Comparison of ENCODE assay signal across 8 cellular contexts in the genomic region with DNA sequence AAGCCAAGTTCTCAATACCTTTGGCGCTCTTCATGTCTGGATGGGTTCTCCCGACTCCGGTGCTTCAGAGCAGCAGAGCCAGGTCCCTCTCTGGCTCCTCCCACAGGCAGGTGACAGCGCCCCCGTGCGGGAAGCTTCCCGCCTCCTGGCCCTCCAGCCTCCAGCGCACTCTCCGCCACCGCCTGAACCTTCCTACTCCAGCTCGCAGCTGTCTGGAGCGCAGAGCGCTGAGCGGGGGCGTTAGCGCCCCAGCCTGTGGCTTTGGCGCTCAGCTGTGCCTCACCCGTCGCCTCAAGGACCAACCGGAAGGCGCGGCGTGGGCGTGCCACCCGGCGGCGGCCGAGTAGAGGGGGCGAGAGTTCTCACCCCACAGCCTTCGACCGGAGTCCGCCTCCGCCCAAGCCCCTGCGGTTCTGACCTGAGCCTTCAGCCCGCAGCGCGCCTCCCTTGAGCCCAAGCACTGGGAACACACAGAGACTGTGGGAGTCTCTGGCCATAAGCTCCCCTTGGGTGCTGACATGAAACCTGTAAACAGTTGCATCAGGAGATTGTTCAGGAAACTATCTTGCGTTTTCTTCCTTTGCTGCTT. TPM values are rescaled to one million over a fixed set of nuclear protein-coding genes. Genes with fewer than 3 reads are reported as not detected.
DNase-seq lines count a peak whose midpoint lies in the region; ATAC-seq and TF ChIP-seq lines count a peak whose summit lies in the region.

A gene with protein sequence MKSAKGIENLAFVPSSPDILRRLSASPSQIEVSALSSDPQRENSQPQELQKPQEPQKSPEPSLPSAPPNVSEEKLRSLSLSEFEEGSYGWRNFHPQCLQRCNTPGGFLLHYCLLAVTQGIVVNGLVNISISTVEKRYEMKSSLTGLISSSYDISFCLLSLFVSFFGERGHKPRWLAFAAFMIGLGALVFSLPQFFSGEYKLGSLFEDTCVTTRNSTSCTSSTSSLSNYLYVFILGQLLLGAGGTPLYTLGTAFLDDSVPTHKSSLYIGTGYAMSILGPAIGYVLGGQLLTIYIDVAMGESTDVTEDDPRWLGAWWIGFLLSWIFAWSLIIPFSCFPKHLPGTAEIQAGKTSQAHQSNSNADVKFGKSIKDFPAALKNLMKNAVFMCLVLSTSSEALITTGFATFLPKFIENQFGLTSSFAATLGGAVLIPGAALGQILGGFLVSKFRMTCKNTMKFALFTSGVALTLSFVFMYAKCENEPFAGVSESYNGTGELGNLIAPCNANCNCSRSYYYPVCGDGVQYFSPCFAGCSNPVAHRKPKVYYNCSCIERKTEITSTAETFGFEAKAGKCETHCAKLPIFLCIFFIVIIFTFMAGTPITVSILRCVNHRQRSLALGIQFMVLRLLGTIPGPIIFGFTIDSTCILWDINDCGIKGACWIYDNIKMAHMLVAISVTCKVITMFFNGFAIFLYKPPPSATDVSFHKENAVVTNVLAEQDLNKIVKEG (minus strand): TSS at position 56 of the 589 bp plus-strand sequence. CDS start 22 bp downstream, at position 34.

- H3K4me1 Mint-ChIP-seq in CD8-positive, alpha-beta memory T cell = peaks cover 20 to 30% (median 26%) of the 10 kb centered on the region in 3 donors
- H3K4me1 Mint-ChIP-seq in activated T-helper 1 cell treated with anti-CD3 and anti-CD28 coated beads, Interleukin-12 subunit alpha, Interleukin-12 subunit beta, Interleukin-2, Interleukin-4 antibody, amounts not matched to agents 30 ng/mL and 10 ng/mL and 1 ng/mL, durations not matched to agents 14 hours and 24 hours and 36 hours (ENCODE audit: low read depth) = peaks cover 22% of the 10 kb centered on the region

- H3K27ac Mint-ChIP-seq in CD8-positive, alpha-beta memory T cell = peak within 1 kb of the TSS; percentile 52 to 90 (median 72)
- H3K27ac Mint-ChIP-seq in activated T-helper 1 cell treated with anti-CD3 and anti-CD28 coated beads, Interleukin-12 subunit alpha, Interleukin-12 subunit beta, Interleukin-2, Interleukin-4 antibody, amounts not matched to agents 30 ng/mL and 10 ng/mL and 1 ng/mL, durations not matched to agents 14 hours and 24 hours and 36 hours = peak within 1 kb of the TSS; percentile 57

- no peaks in the 10 kb centered on the region for H3K27me3 ChIP-seq in CD8-positive, alpha-beta memory T cell (ENCODE audit: insufficient read depth, low read length, poor library complexity, severe bottlenecking)
- peaks cover 20% of the 10 kb centered on the region for H3K27me3 ChIP-seq in neural cell (ENCODE audit: insufficient read depth, low read depth, low read length)

- H3F3A ChIP-seq in neural cell (ENCODE audit: insufficient read depth, low read length, poor library complexity, severe bottlenecking) = no peaks in the 10 kb centered on the region

- no peaks in the 10 kb centered on the region for H3K36me3 ChIP-seq in CD8-positive, alpha-beta memory T cell (ENCODE audit: insufficient read depth, low read length)
- H3K36me3 ChIP-seq in neural cell (ENCODE audit: insufficient read depth, low read length) = no peaks in the 10 kb centered on the region

- POLR2A ChIA-PET in CD8-positive, alpha-beta memory T cell (lab: Charles Lee) = no interaction called here

- no peaks in the 10 kb centered on the region for H3K79me2 ChIP-seq in neural cell (replicated peaks; ENCODE audit: insufficient read depth, low read length)

- TF ChIP-seq EP300 in neural cell (conservative IDR thresholded peaks at IDR 0.05; ENCODE audit: poor library complexity, severe bottlenecking) = no peak

- H2AFZ ChIP-seq in neural cell (ENCODE audit: low read depth, low read length) = no peak within 1 kb of the TSS

- H3K4me3 Mint-ChIP-seq in CD8-positive, alpha-beta memory T cell = peak within 1 kb of the TSS; percentile 84 to 98 (median 91)
- H3K4me3 Mint-ChIP-seq in activated T-helper 1 cell treated with anti-CD3 and anti-CD28 coated beads, Interleukin-12 subunit alpha, Interleukin-12 subunit beta, Interleukin-2, Interleukin-4 antibody, amounts not matched to agents 30 ng/mL and 10 ng/mL and 1 ng/mL, durations not matched to agents 14 hours and 24 hours and 36 hours = peak within 1 kb of the TSS; percentile 79

- no peak for TF ChIP-seq CTCF in fibroblast of villous mesenchyme (IDR thresholded peaks at IDR 0.05; ENCODE audit: insufficient read depth, low read depth, low read length)
- peak; percentile 65 for TF ChIP-seq CTCF in neural cell (IDR thresholded peaks at IDR 0.05; ENCODE audit: poor library complexity, severe bottlenecking)

- peak within 1 kb of the TSS; percentile 59 for H3K27ac ChIP-seq in CD8-positive, alpha-beta memory T cell (ENCODE audit: low read depth, low read length)
- H3K27ac ChIP-seq in neural cell (ENCODE audit: low read length) = no peak within 1 kb of the TSS

- no peaks in the 10 kb centered on the region for H4K20me1 ChIP-seq in neural cell (ENCODE audit: insufficient read depth)

- peaks cover 9% of the 10 kb centered on the region for H3K4me1 ChIP-seq in CD8-positive, alpha-beta memory T cell (ENCODE audit: insufficient read depth, low read length)

- H3K9me3 Mint-ChIP-seq in CD8-positive, alpha-beta memory T cell = peaks cover 0 to 2% (median 0%) of the 10 kb centered on the region in 5 donors
- no peaks in the 10 kb centered on the region for H3K9me3 Mint-ChIP-seq in activated T-helper 1 cell treated with anti-CD3 and anti-CD28 coated beads, Interleukin-12 subunit alpha, Interleukin-12 subunit beta, Interleukin-2, Interleukin-4 antibody, amounts not matched to agents 30 ng/mL and 10 ng/mL and 1 ng/mL, durations not matched to agents 14 hours and 24 hours and 36 hours

- CTCF ChIA-PET in CD8-positive, alpha-beta memory T cell (lab: Charles Lee) = no interaction called here

- ATAC-seq in GM19438 (IDR thresholded peaks at IDR 0.05; ENCODE audit: low read depth, unreplicated experiment) (peak; percentile 96), HG03565 (IDR thresholded peaks at IDR 0.05; ENCODE audit: unreplicated experiment) (peak; percentile 98)

- H3K36me3 Mint-ChIP-seq in CD8-positive, alpha-beta memory T cell = no peaks in the 10 kb centered on the region
- no peaks in the 10 kb centered on the region for H3K36me3 Mint-ChIP-seq in activated T-helper 1 cell treated with anti-CD3 and anti-CD28 coated beads, Interleukin-12 subunit alpha, Interleukin-12 subunit beta, Interleukin-2, Interleukin-4 antibody, amounts not matched to agents 30 ng/mL and 10 ng/mL and 1 ng/mL, durations not matched to agents 14 hours and 24 hours and 36 hours (ENCODE audit: low read depth)

- H3K9me2 ChIP-seq in neural cell (ENCODE audit: insufficient read depth, low read length) = no peaks in the 10 kb centered on the region

- H3K9me3 ChIP-seq in CD8-positive, alpha-beta memory T cell (ENCODE audit: low read length) = no peaks in the 10 kb centered on the region
- H3K9me3 ChIP-seq in neural cell (ENCODE audit: low read length) = no peaks in the 10 kb centered on the region

- H3K9ac ChIP-seq in neural cell (ENCODE audit: low read length) = no peak within 1 kb of the TSS

- peaks cover 2 to 10% of the 10 kb centered on the region in 2 donors for H3K27me3 Mint-ChIP-seq in CD8-positive, alpha-beta memory T cell
- H3K27me3 Mint-ChIP-seq in activated T-helper 1 cell treated with anti-CD3 and anti-CD28 coated beads, Interleukin-12 subunit alpha, Interleukin-12 subunit beta, Interleukin-2, Interleukin-4 antibody, amounts not matched to agents 30 ng/mL and 10 ng/mL and 1 ng/mL, durations not matched to agents 14 hours and 24 hours and 36 hours (ENCODE audit: insufficient read depth) = peaks cover 16% of the 10 kb centered on the region

- peak; percentile 39 to 75 (median 67) for DNase-seq in CD8-positive, alpha-beta memory T cell
- DNase-seq in NOMO-1 treated with dmso at 0.1 percent for 144 hours (lab: John Stamatoyannopoulos, UW; ENCODE audit: unreplicated experiment) (peak; percentile 96), fibroblast of villous mesenchyme (ENCODE audit: low read depth) (peak; percentile 0)
- peak; percentile 62 for DNase-seq in activated T-helper 1 cell treated with anti-CD3 and anti-CD28 coated beads, Interleukin-12 subunit alpha, Interleukin-12 subunit beta, Interleukin-2, Interleukin-4 antibody, amounts not matched to agents 30 ng/mL and 10 ng/mL and 1 ng/mL, durations not matched to agents 14 hours and 24 hours and 36 hours (ENCODE audit: low spot score)
- peak; percentile 18 to 67 (median 45) for DNase-seq in stimulated activated naive CD4-positive, alpha-beta T cell (lab: John Stamatoyannopoulos, UW)

- H3K4me3 ChIP-seq in CD8-positive, alpha-beta memory T cell (ENCODE audit: low read length) = peak within 1 kb of the TSS; percentile 79
- H3K4me3 ChIP-seq in fibroblast of villous mesenchyme (ENCODE audit: low read depth, low read length) (peak within 1 kb of the TSS; percentile 11), neural cell (ENCODE audit: low read length) (peak within 1 kb of the TSS; percentile 62)

- H3K4me2 ChIP-seq in neural cell (ENCODE audit: low read length) = no peak within 1 kb of the TSS

- TF ChIP-seq RAD21 in neural cell (conservative IDR thresholded peaks at IDR 0.05) = no peak

- intact Hi-C loops in activated T-helper 1 cell treated with anti-CD3 and anti-CD28 coated beads, Interleukin-12 subunit alpha, Interleukin-12 subunit beta, Interleukin-2, Interleukin-4 antibody, amounts not matched to agents 30 ng/mL and 10 ng/mL and 1 ng/mL, durations not matched to agents 14 hours and 24 hours and 36 hours (cut with micrococcal nuclease) = no loop called here

TF ChIP-seq in neural cell, 6 proteins besides CTCF, POLR2A, EP300 and RAD21:
- TF ChIP-seq SMC3 (conservative IDR thresholded peaks at IDR 0.05; ENCODE audit: poor library complexity) = peak; percentile 17
- TF ChIP-seq TAF1 (IDR thresholded peaks at IDR 0.05; ENCODE audit: low read depth) = no peak

RNA-seq across cellular contexts. Expression of the gene that starts here (rescaled TPM):
- under 1 TPM; 0.09 to 0.11 TPM for total RNA-seq in CD8-positive, alpha-beta memory T cell
- 1.2 TPM for polyA plus RNA-seq in CD8-positive, alpha-beta memory T cell
- 0.22 and 0.26 TPM in 2 replicates for total RNA-seq in activated T-helper 1 cell treated with anti-CD3 and anti-CD28 coated beads, Interleukin-12 subunit alpha, Interleukin-12 subunit beta, Interleukin-2, Interleukin-4 antibody, amounts not matched to agents 30 ng/mL and 10 ng/mL and 1 ng/mL, durations not matched to agents 14 hours and 24 hours and 36 hours
- total RNA-seq in fibroblast of villous mesenchyme = under 0.01 TPM in 2 replicates
- polyA plus RNA-seq in neural cell = 0.12 TPM in 1 of 2 replicates, not detected in the other
- not detected in 2 replicates for polyA minus RNA-seq in neural cell

Comparison
In these comparisons a context has a peak if more than half of its experiments do, and no peak if none do; other contexts are left out.
1. Peak in DNase-seq in activated T-helper 1 cell treated with anti-CD3 and anti-CD28 coated beads, Interleukin-12 subunit alpha, Interleukin-12 subunit beta, Interleukin-2, Interleukin-4 antibody, amounts not matched to agents 30 ng/mL and 10 ng/mL and 1 ng/mL, durations not matched to agents 14 hours and 24 hours and 36 hours; RNA of the gene not detected or under 1 TPM.
2. Peak in DNase-seq and H3K4me3 ChIP-seq in fibroblast of villous mesenchyme; RNA of the gene not detected or under 1 TPM.
3. DNase-seq: peak in every context shown above with its lines; median percentile 96 in NOMO-1 treated with dmso at 0.1 percent for 144 hours; 67 in CD8-positive, alpha-beta memory T cell; 62 in activated T-helper 1 cell treated with anti-CD3 and anti-CD28 coated beads, Interleukin-12 subunit alpha, Interleukin-12 subunit beta, Interleukin-2, Interleukin-4 antibody, amounts not matched to agents 30 ng/mL and 10 ng/mL and 1 ng/mL, durations not matched to agents 14 hours and 24 hours and 36 hours; 45 in stimulated activated naive CD4-positive, alpha-beta T cell; 0 in fibroblast of villous mesenchyme.
4. H3K4me3 ChIP-seq: peak in every context shown above with its lines; median percentile 79 in CD8-positive, alpha-beta memory T cell; 62 in neural cell; 11 in fibroblast of villous mesenchyme.